ENCODE assay signal across 8 cellular contexts in the genomic region with DNA sequence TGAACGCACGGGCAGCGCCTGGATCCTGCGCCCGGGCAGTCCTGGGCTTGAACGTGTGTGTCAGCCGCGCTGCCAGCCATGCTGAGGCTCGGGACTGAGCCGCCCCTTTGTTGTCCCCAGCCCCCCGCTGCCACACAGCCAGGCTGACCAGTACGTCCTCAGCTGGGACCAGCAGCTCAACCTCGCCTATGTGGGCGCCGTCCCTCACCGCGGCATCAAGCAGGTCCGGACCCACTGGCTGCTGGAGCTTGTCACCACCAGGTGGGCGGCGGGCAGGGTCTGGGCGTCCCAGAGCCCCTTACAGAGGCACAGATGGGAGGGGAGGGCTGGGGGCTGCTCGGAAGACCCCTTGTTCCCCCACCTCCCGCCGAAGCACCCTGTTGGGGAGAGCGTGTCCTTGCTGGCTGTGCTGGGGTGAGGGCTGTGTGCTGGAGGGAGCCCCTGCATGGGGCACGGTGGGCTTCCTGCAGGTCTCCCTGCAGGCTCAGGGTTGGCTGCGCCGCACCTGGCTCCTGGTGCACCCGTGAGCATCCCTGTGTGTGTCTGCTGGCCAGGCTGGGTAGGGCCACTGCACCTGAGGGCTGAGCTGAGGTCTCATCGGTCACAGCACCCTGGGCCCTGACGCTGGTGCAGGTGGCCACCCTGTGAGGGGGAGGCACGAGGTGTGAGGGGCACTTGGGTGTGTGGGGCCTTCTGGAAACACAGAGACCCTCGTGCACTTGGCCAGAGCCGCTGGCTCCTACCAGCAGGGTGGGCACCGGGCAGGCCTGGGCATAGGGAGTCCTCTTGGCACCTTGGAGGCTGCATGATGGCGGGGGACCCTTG. TPM values are rescaled to one million over a fixed set of nuclear protein-coding genes. Genes with fewer than 3 reads are reported as not detected.
DNase-seq lines count a peak whose midpoint lies in the region; ATAC-seq and TF ChIP-seq lines count a peak whose summit lies in the region.

No MANE protein-coding gene starts in this region.

- H3K9me3 Mint-ChIP-seq in activated naive CD4-positive, alpha-beta T cell treated with anti-CD3 and anti-CD28 coated beads, Interleukin-2, amount 50 U/mL, for 24 hours, result no peaks in the 10 kb centered on the region
- no peaks in the 10 kb centered on the region for H3K9me3 Mint-ChIP-seq in mesothelial cell of epicardium

- DNase-seq in activated naive CD4-positive, alpha-beta T cell treated with anti-CD3 and anti-CD28 coated beads, Interleukin-2, amount 50 U/mL, for 16 hours, result no peak
- DNase-seq in brain microvascular endothelial cell (no peak), mesothelial cell of epicardium (ENCODE audit: low spot score in 2 of 2, unreplicated experiment in 2 of 2) (no peak), upper lobe of right lung (no peak), NCI-H2196 (lab: John Stamatoyannopoulos, UW; ENCODE audit: unreplicated experiment) (no peak)

- H3K27me3 ChIP-seq in brain microvascular endothelial cell (replicated peaks) (no peaks in the 10 kb centered on the region), upper lobe of right lung (no peaks in the 10 kb centered on the region)

- H3K27ac Mint-ChIP-seq in activated naive CD4-positive, alpha-beta T cell treated with anti-CD3 and anti-CD28 coated beads, Interleukin-2, amount 50 U/mL, for 24 hours, result no peak overlapping the region
- H3K27ac Mint-ChIP-seq in mesothelial cell of epicardium, result no peak overlapping the region

- intact Hi-C loops in upper lobe of right lung (cut with DNase I), result no loop called here

- peaks cover 4% of the 10 kb centered on the region for H3K36me3 ChIP-seq in brain microvascular endothelial cell (replicated peaks)
- no peaks in the 10 kb centered on the region for H3K36me3 ChIP-seq in upper lobe of right lung

- in situ Hi-C loops in brain microvascular endothelial cell (cut with HindIII; ENCODE audit: low pct_ligation_motif_present, low sequenced_read_pairs), result no loop called here

- H3K4me3 Mint-ChIP-seq in activated naive CD4-positive, alpha-beta T cell treated with anti-CD3 and anti-CD28 coated beads, Interleukin-2, amount 50 U/mL, for 24 hours, result peak overlapping the region; percentile 84
- peak overlapping the region; percentile 70 for H3K4me3 Mint-ChIP-seq in mesothelial cell of epicardium

- H3K4me1 ChIP-seq in upper lobe of right lung, result peaks cover 32% of the 10 kb centered on the region

- peak overlapping the region; percentile 67 for H3K4me3 ChIP-seq in brain microvascular endothelial cell (ENCODE audit: low read depth, low read length)
- H3K4me3 ChIP-seq in upper lobe of right lung, result peak overlapping the region; percentile 69

- H3K36me3 Mint-ChIP-seq in activated naive CD4-positive, alpha-beta T cell treated with anti-CD3 and anti-CD28 coated beads, Interleukin-2, amount 50 U/mL, for 24 hours, result no peaks in the 10 kb centered on the region
- H3K36me3 Mint-ChIP-seq in mesothelial cell of epicardium, result no peaks in the 10 kb centered on the region

- H3K4me1 Mint-ChIP-seq in activated naive CD4-positive, alpha-beta T cell treated with anti-CD3 and anti-CD28 coated beads, Interleukin-2, amount 50 U/mL, for 24 hours, result peaks cover 23% of the 10 kb centered on the region
- peaks cover 21% of the 10 kb centered on the region for H3K4me1 Mint-ChIP-seq in mesothelial cell of epicardium

- ATAC-seq in upper lobe of right lung (no peak), HG03469 (IDR thresholded peaks at IDR 0.05; ENCODE audit: unreplicated experiment) (no peak), HG03378 (IDR thresholded peaks at IDR 0.05; ENCODE audit: unreplicated experiment) (no peak)

- no peaks in the 10 kb centered on the region for H3K9me3 ChIP-seq in upper lobe of right lung

- TF ChIP-seq CTCF in brain microvascular endothelial cell (IDR thresholded peaks at IDR 0.05; ENCODE audit: low read depth, low read length, missing control alignments), result no peak
- TF ChIP-seq CTCF in mesothelial cell of epicardium (IDR thresholded peaks at IDR 0.05; ENCODE audit: unreplicated experiment), result no peak
- TF ChIP-seq CTCF in upper lobe of right lung (IDR thresholded peaks at IDR 0.05), result no peak

- H3K27me3 Mint-ChIP-seq in activated naive CD4-positive, alpha-beta T cell treated with anti-CD3 and anti-CD28 coated beads, Interleukin-2, amount 50 U/mL, for 24 hours, result no peaks in the 10 kb centered on the region
- no peaks in the 10 kb centered on the region for H3K27me3 Mint-ChIP-seq in mesothelial cell of epicardium (ENCODE audit: low read depth)

- H3K27ac ChIP-seq in brain microvascular endothelial cell (no peak overlapping the region), upper lobe of right lung (no peak overlapping the region)

RNA-seq across cellular contexts. Expression of a gene that starts 1.1 kb away (rescaled TPM):
- total RNA-seq in mesothelial cell of epicardium (63.3 to 68.6 TPM (median 65.8 TPM) in 3 replicates), upper lobe of right lung (49.2 TPM)

RNA-seq across cellular contexts. Expression of a gene that starts 5.3 kb away (rescaled TPM):
- total RNA-seq in mesothelial cell of epicardium (0.23 to 0.63 TPM (median 0.38 TPM) in 3 replicates), upper lobe of right lung (0.20 TPM)

RNA-seq across cellular contexts. Expression of a gene that starts 14.5 kb away (rescaled TPM):
- total RNA-seq in mesothelial cell of epicardium, result 15.2 to 16.2 TPM (median 15.6 TPM) in 3 replicates
- 19.1 TPM for total RNA-seq in upper lobe of right lung

RNA-seq across cellular contexts. Expression of a gene that starts 23.5 kb away (rescaled TPM):
- 35.2 to 37.7 TPM (median 37.4 TPM) in 3 replicates for total RNA-seq in mesothelial cell of epicardium
- total RNA-seq in upper lobe of right lung, result 25.2 TPM

RNA-seq across cellular contexts. Expression of a gene that starts 55.6 kb away (rescaled TPM):
- total RNA-seq in mesothelial cell of epicardium (25.5 to 32.5 TPM (median 28.0 TPM) in 3 replicates), upper lobe of right lung (42.4 TPM)
